In genomic region chr10:65891073-65891981, GRCh38 we compare ENCODE assay signal across 1 cellular context.
A peak's percentile ranks its signal among the peaks of the same experiment; 100 is the strongest.
TF ChIP-seq lines count a peak whose summit lies in the region.

No MANE protein-coding gene starts in this region.

TF ChIP-seq in GM12878, 131 proteins besides CTCF, POLR2A, EP300 and RAD21 (continued from another document):
- peak; percentile 40 for TF ChIP-seq SKIL (IDR thresholded peaks at IDR 0.05; ENCODE audit: low read depth, poor library complexity, severe bottlenecking)
- peak; percentile 91 for TF ChIP-seq SPI1 (IDR thresholded peaks at IDR 0.05; ENCODE audit: borderline replicate concordance, insufficient read depth, low read depth, low read length)
- peak; percentile 30; the same call in 1 of the 3 replicates for TF ChIP-seq POU2F2 (IDR thresholded peaks at IDR 0.05; ENCODE audit: borderline replicate concordance, low read depth, low read length)
- peak; percentile 75; the same call in 1 of the 2 replicates for TF ChIP-seq NBN (IDR thresholded peaks at IDR 0.05)
- TF ChIP-seq SREBF2 (IDR thresholded peaks at IDR 0.05; ENCODE audit: low read length): no peak
- peak; percentile 88 for TF ChIP-seq MTA2 (IDR thresholded peaks at IDR 0.05; ENCODE audit: low read depth)
- peak; percentile 51 for TF ChIP-seq PAX5 (IDR thresholded peaks at IDR 0.05; ENCODE audit: borderline replicate concordance, low read depth, low read length)
- peak; percentile 79; the same call in 1 of the 2 replicates for TF ChIP-seq FOXM1 (IDR thresholded peaks at IDR 0.05; ENCODE audit: low read depth, low read length)
- TF ChIP-seq ATF2 (IDR thresholded peaks at IDR 0.05; ENCODE audit: low read length): peak; percentile 60
- TF ChIP-seq NFIC (IDR thresholded peaks at IDR 0.05; ENCODE audit: low read depth, low read length): peak; percentile 87
- TF ChIP-seq BCL11A (IDR thresholded peaks at IDR 0.05; ENCODE audit: low read depth, low read length): peak; percentile 61
- TF ChIP-seq SMAD1 (IDR thresholded peaks at IDR 0.05; ENCODE audit: low read depth, partially characterized antibody): peak; percentile 27
- no peak for TF ChIP-seq EGR1 (IDR thresholded peaks at IDR 0.05; ENCODE audit: borderline replicate concordance in 1 of 2, low read depth in 2 of 2, low read length in 2 of 2)
- TF ChIP-seq DPF2 (IDR thresholded peaks at IDR 0.05): peak; percentile 67; the same call in 1 of the 2 replicates
- TF ChIP-seq IKZF2 (IDR thresholded peaks at IDR 0.05): peak; percentile 8 to 42; a peak in 2 of 4 replicates
- peak; percentile 62 for TF ChIP-seq RUNX3 (IDR thresholded peaks at IDR 0.05; ENCODE audit: low read length)
- TF ChIP-seq ZNF24 (IDR thresholded peaks at IDR 0.05): peak; percentile 70; the same call in 1 of the 2 replicates
- peak; percentile 72 for TF ChIP-seq NR2F1 (conservative IDR thresholded peaks at IDR 0.05)
- TF ChIP-seq ZNF592 (IDR thresholded peaks at IDR 0.05): no peak
- TF ChIP-seq IKZF1 (conservative IDR thresholded peaks at IDR 0.05): peak; percentile 26; the same call in 1 of the 2 replicates
- TF ChIP-seq CREM (IDR thresholded peaks at IDR 0.05; ENCODE audit: low read depth): peak; percentile 75
- TF ChIP-seq CREB1 (IDR thresholded peaks at IDR 0.05; ENCODE audit: low read depth): peak; percentile 73
- TF ChIP-seq ATF7 (IDR thresholded peaks at IDR 0.05; ENCODE audit: low read depth): peak; percentile 63
- no peak for TF ChIP-seq TCF3 (IDR thresholded peaks at IDR 0.05; ENCODE audit: borderline replicate concordance, insufficient read depth, low read depth, low read length)
- TF ChIP-seq RELB (IDR thresholded peaks at IDR 0.05; ENCODE audit: low read depth): peak; percentile 47; the same call in 1 of the 2 replicates
- peak; percentile 85; the same call in 1 of the 2 replicates for TF ChIP-seq PML (IDR thresholded peaks at IDR 0.05; ENCODE audit: low read length)
- no peak for TF ChIP-seq LARP7 (IDR thresholded peaks at IDR 0.05)
- TF ChIP-seq JUNB (IDR thresholded peaks at IDR 0.05): peak; percentile 71
- TF ChIP-seq YY1 (IDR thresholded peaks at IDR 0.05; ENCODE audit: low read depth, low read length): 0 out of 2 replicates have a peak, but pooled peaks have one; percentile 25
- TF ChIP-seq ZNF687 (IDR thresholded peaks at IDR 0.05): 0 out of 2 replicates have a peak, but pooled peaks have one; percentile 51
- TF ChIP-seq ZBED1 (IDR thresholded peaks at IDR 0.05; ENCODE audit: borderline replicate concordance): peak; percentile 75; the same call in 1 of the 2 replicates
- TF ChIP-seq SRF (IDR thresholded peaks at IDR 0.05; ENCODE audit: low read depth in 2 of 2, low read length in 2 of 2): no peak
- TF ChIP-seq JUND (IDR thresholded peaks at IDR 0.05; ENCODE audit: low read depth, low read length): no peak
- TF ChIP-seq POLR2AphosphoS2 (IDR thresholded peaks at IDR 0.05; ENCODE audit: low read depth, low read length): no peak
